1 cellular context compared by ENCODE assay signal in the genomic region with DNA sequence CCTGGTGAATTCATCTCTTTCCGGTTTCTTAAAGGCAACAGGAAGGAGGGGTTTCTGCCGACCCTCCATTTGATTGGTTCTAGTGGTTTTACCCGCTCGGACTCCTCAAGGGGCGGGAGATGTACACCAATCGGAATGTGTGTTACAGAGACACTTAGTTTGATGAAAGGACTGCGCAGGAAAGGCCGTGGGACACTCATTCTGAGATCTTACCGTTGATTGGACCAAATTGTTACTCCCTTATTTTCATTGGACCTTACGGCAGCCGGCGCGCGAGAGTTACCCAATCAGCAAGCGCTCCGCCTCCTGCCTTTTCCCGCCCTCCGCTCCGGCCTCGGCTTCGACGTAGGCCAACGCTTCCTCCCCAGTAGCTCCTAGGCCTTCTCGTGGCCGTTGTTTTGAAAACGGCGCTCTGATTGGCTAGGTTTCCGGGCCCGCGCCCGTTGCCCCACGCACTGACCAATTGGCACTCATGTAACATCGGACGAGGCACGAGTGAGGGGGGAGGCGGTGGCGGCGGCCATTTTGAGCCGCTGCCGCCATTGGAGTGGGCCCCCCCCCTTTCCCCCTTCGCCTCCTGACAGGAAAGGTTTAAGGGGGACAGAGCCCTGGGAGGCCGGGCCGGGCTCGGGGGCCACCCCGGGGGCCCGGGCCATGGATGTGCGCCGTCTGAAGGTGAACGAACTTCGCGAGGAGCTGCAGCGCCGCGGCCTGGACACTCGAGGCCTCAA.
A peak's percentile ranks its signal among the peaks of the same experiment; 100 is the strongest.
TF ChIP-seq lines count a peak whose summit lies in the region.

Gene HNRNPUL1, plus strand, starts transcription at position 523 of the 731 bp plus-strand sequence. Its CDS starts 132 bp downstream, at position 655.

TF ChIP-seq in H1, 55 proteins besides CTCF, POLR2A, EP300 and RAD21:
- TF ChIP-seq CHD7 (IDR thresholded peaks at IDR 0.05; ENCODE audit: insufficient replicate concordance, low read length) (no peak), CHD2 (IDR thresholded peaks at IDR 0.05; ENCODE audit: low read length) (peak; percentile 86), TBP (IDR thresholded peaks at IDR 0.05; ENCODE audit: low read depth, low read length) (peak; percentile 63), CEBPB (IDR thresholded peaks at IDR 0.05; ENCODE audit: low read depth, low read length) (no peak), ASH2L (IDR thresholded peaks at IDR 0.05; ENCODE audit: low read length) (peak; percentile 69), USF2 (IDR thresholded peaks at IDR 0.05; ENCODE audit: low read length) (0 out of 2 replicates have a peak, but pooled peaks have one; percentile 19), CTBP2 (IDR thresholded peaks at IDR 0.05; ENCODE audit: borderline replicate concordance, insufficient read depth, insufficient read length, low read length) (peak; percentile 84), SP2 (IDR thresholded peaks at IDR 0.05; ENCODE audit: low read length) (peak; percentile 75), POLR2AphosphoS5 (IDR thresholded peaks at IDR 0.05; ENCODE audit: low read depth, low read length) (0 out of 2 replicates have a peak, but pooled peaks have one; percentile 67), RNF2 (IDR thresholded peaks at IDR 0.05; ENCODE audit: borderline replicate concordance, low read depth, low read length, missing control alignments, poor library complexity, severe bottlenecking) (no peak), MAX (IDR thresholded peaks at IDR 0.05) (peak; percentile 92), NRF1 (IDR thresholded peaks at IDR 0.05; ENCODE audit: low read depth, low read length) (no peak; the same call in 1 of the 2 replicates), CREB1 (IDR thresholded peaks at IDR 0.05) (peak; percentile 86), POU5F1 (IDR thresholded peaks at IDR 0.05; ENCODE audit: low read depth, low read length) (no peak), E2F6 (IDR thresholded peaks at IDR 0.05) (peak; percentile 97), EGR1 (IDR thresholded peaks at IDR 0.05; ENCODE audit: borderline replicate concordance, low read depth, low read length) (no peak), JUN (IDR thresholded peaks at IDR 0.05; ENCODE audit: low read depth, low read length) (no peak), SUZ12 (IDR thresholded peaks at IDR 0.05; ENCODE audit: low read length) (no peak), TAF7 (optimal IDR thresholded peaks at IDR 0.05; ENCODE audit: borderline replicate concordance, low read depth, low read length) (peak; percentile 52), SP1 (IDR thresholded peaks at IDR 0.05; ENCODE audit: low read depth, low read length) (peak; percentile 99), SIRT6 (IDR thresholded peaks at IDR 0.05; ENCODE audit: low read length) (no peak), CBX8 (IDR thresholded peaks at IDR 0.05; ENCODE audit: borderline replicate concordance, low read depth, low read length) (no peak), TEAD4 (IDR thresholded peaks at IDR 0.05; ENCODE audit: low read depth, low read length) (no peak), HDAC2 (IDR thresholded peaks at IDR 0.05; ENCODE audit: borderline replicate concordance in 1 of 2, low read depth in 2 of 2, low read length in 2 of 2) (no peak), NANOG (IDR thresholded peaks at IDR 0.05; ENCODE audit: insufficient read depth, low read depth, low read length, poor library complexity, severe bottlenecking) (no peak), RBBP5 (IDR thresholded peaks at IDR 0.05; ENCODE audit: borderline replicate concordance, low read depth, low read length) (no peak), SP4 (IDR thresholded peaks at IDR 0.05; ENCODE audit: low read length) (peak; percentile 1; the same call in 1 of the 2 replicates), CBX5 (IDR thresholded peaks at IDR 0.05; ENCODE audit: low read depth, low read length) (no peak), KDM1A (IDR thresholded peaks at IDR 0.05; ENCODE audit: borderline replicate concordance, low read length) (no peak), BACH1 (IDR thresholded peaks at IDR 0.05; ENCODE audit: low read length) (no peak), YY1 (IDR thresholded peaks at IDR 0.05; ENCODE audit: low read depth, low read length) (peak; percentile 99), HDAC6 (IDR thresholded peaks at IDR 0.05; ENCODE audit: low read depth, low read length) (no peak), BRCA1 (IDR thresholded peaks at IDR 0.05; ENCODE audit: low read depth, low read length) (no peak), SRF (IDR thresholded peaks at IDR 0.05; ENCODE audit: low read depth, low read length) (no peak), CHD1 (IDR thresholded peaks at IDR 0.05; ENCODE audit: low read depth, low read length) (peak; percentile 56; the same call in 1 of the 2 replicates), GABPA (IDR thresholded peaks at IDR 0.05; ENCODE audit: borderline replicate concordance, insufficient read depth, low read length) (0 out of 2 replicates have a peak, but pooled peaks have one; percentile 46), SIN3A (conservative IDR thresholded peaks at IDR 0.05 in 1 of 2, IDR thresholded peaks at IDR 0.05 in 1 of 2; ENCODE audit: low read depth in 1 of 2, low read length in 2 of 2) (peak in 1 of 2 experiments; percentile 64; a peak in 1 of 4 replicates)
- TF ChIP-seq, protein P1, sequence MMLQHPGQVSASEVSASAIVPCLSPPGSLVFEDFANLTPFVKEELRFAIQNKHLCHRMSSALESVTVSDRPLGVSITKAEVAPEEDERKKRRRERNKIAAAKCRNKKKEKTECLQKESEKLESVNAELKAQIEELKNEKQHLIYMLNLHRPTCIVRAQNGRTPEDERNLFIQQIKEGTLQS (IDR thresholded peaks at IDR 0.05; ENCODE audit: insufficient read depth, low read depth, low read length) = no peak
TF ChIP-seq in H1: peak in this region for 17.
